In genomic region chr12:14928946-14929345, GRCh38 we compare ENCODE assay signal across 13 cellular contexts. TPM values are rescaled to one million over a fixed set of nuclear protein-coding genes. Genes with fewer than 3 reads are reported as not detected.
DNase-seq lines count a peak whose midpoint lies in the region; ATAC-seq, FAIRE-seq and TF ChIP-seq lines count a peak whose summit lies in the region.
"Had no signal": no experiment of that assay in that cellular context is flagged by ENCODE, and none has a peak within 500 bp of the region (broad histone marks: within the 10 kb centered on the region; RNA-seq: fewer than 3 reads in every experiment).

No MANE protein-coding gene starts in this region.

- H3K9me3 ChIP-seq in small intestine (ENCODE audit: control insufficient read depth, low read depth) = no peaks in the 10 kb centered on the region
- no peaks in the 10 kb centered on the region for H3K9me3 ChIP-seq in gastrocnemius medialis

- H3K4me1 Mint-ChIP-seq in nephron = peaks cover 32% of the 10 kb centered on the region
- H3K4me1 Mint-ChIP-seq: activated naive CD4-positive, alpha-beta T cell treated with anti-CD3 and anti-CD28 coated beads, Interleukin-2, amount 10 ng/mL, durations not matched to agents 7 days and 5 days had no signal

- H3K27me3 ChIP-seq in small intestine (ENCODE audit: control insufficient read depth in 2 of 2, insufficient read depth in 2 of 2, low read length in 2 of 2) (no peaks in the 10 kb centered on the region), gastrocnemius medialis (no peaks in the 10 kb centered on the region)

- FAIRE-seq in small intestine (lab: Jason Lieb, UNC) = no peak

- no peaks in the 10 kb centered on the region for H3K9me3 Mint-ChIP-seq in nephron
- H3K9me3 Mint-ChIP-seq: activated naive CD4-positive, alpha-beta T cell treated with anti-CD3 and anti-CD28 coated beads, Interleukin-2, amount 10 ng/mL, durations not matched to agents 7 days and 5 days had no signal

- H3K4me1 ChIP-seq in small intestine (ENCODE audit: control insufficient read depth in 2 of 2, insufficient read depth in 1 of 2, low read depth in 1 of 2, low read length in 1 of 2) (no peaks in the 10 kb centered on the region), gastrocnemius medialis (no peaks in the 10 kb centered on the region)
- H3K4me1 ChIP-seq: parathyroid adenoma had no signal

- H3K36me3 ChIP-seq in small intestine (ENCODE audit: control insufficient read depth in 2 of 2, insufficient read depth in 2 of 2, low read length in 2 of 2) (no peaks in the 10 kb centered on the region), gastrocnemius medialis (no peaks in the 10 kb centered on the region)

- no peak for TF ChIP-seq POLR2A in gastrocnemius medialis (IDR thresholded peaks at IDR 0.05)

- peak overlapping the region; percentile 45 to 68 (median 48) for H3K4me3 Mint-ChIP-seq in nephron
- H3K4me3 Mint-ChIP-seq: activated naive CD4-positive, alpha-beta T cell treated with anti-CD3 and anti-CD28 coated beads, Interleukin-2, amount 10 ng/mL, durations not matched to agents 7 days and 5 days had no signal

- no peak for TF ChIP-seq CTCF in nephron (IDR thresholded peaks at IDR 0.05; ENCODE audit: unreplicated experiment in 3 of 3)
- TF ChIP-seq CTCF in gastrocnemius medialis (IDR thresholded peaks at IDR 0.05 in 4 of 5, conservative IDR thresholded peaks at IDR 0.05 in 1 of 5) = no peak

- peak; percentile 89 for DNase-seq in DMS79 treated with DMSO at 0.1 percent for 48 hours (lab: John Stamatoyannopoulos, UW)
- DNase-seq in NCI-H748 treated with DMSO at 0.1 percent for 48 hours (lab: John Stamatoyannopoulos, UW) = peak; percentile 3
- DNase-seq in NCI-H345 treated with DMSO at 0.1 percent for 48 hours (lab: John Stamatoyannopoulos, UW; ENCODE audit: unreplicated experiment) = no peak
- no peak for DNase-seq in small intestine
- no peak for DNase-seq in DMS153 treated with DMSO at 0.1 percent for 48 hours (lab: John Stamatoyannopoulos, UW; ENCODE audit: unreplicated experiment)
- no peak for DNase-seq in gastrocnemius medialis
- DNase-seq: activated naive CD4-positive, alpha-beta T cell treated with anti-CD3 and anti-CD28 coated beads, Interleukin-2, amount 10 ng/mL, durations not matched to agents 7 days and 5 days; AML-193; Karpas-422; NCI-H524 had no signal

- intact Hi-C loops in gastrocnemius medialis (cut with DNase I; ENCODE audit: low total_unique reads) = no loop called here

- H3K27ac Mint-ChIP-seq in nephron = peak overlapping the region; percentile 92 to 94 (median 92)
- H3K27ac Mint-ChIP-seq: activated naive CD4-positive, alpha-beta T cell treated with anti-CD3 and anti-CD28 coated beads, Interleukin-2, amount 10 ng/mL, durations not matched to agents 7 days and 5 days had no signal

- H3K27me3 Mint-ChIP-seq in nephron (ENCODE audit: low read depth) = no peaks in the 10 kb centered on the region
- H3K27me3 Mint-ChIP-seq: activated naive CD4-positive, alpha-beta T cell treated with anti-CD3 and anti-CD28 coated beads, Interleukin-2, amount 10 ng/mL, durations not matched to agents 7 days and 5 days had no signal

- H3K4me3 ChIP-seq in small intestine (ENCODE audit: low read depth in 1 of 2, low read length in 2 of 2) (no peak overlapping the region), gastrocnemius medialis (no peak overlapping the region)

- WGBS in small intestine, 3 donors = 14 to 41% (median 27%) methylated on average over 3 of the region's 3 CpGs

- ATAC-seq in esophagus mucosa (peak; percentile 89), gastrocnemius medialis (no peak)

- H3K27ac ChIP-seq in small intestine (ENCODE audit: low read depth in 1 of 2, low read length in 1 of 2) = no peak overlapping the region
- H3K27ac ChIP-seq in gastrocnemius medialis = no peak overlapping the region
- H3K27ac ChIP-seq: parathyroid adenoma had no signal

- H3K36me3 Mint-ChIP-seq in nephron (ENCODE audit: low read depth) = no peaks in the 10 kb centered on the region

- in situ Hi-C loops in gastrocnemius medialis (cut with MboI; ENCODE audit: low sequenced_read_pairs in 4 of 4) = no loop called here

RNA-seq across cellular contexts. Expression of gene ERP27, which starts 9.4 kb away (rescaled TPM):
- total RNA-seq in esophagus mucosa (4.5 TPM), gastrocnemius medialis (under 1 TPM in 1 of 4 donors, not detected in 3; 0.42 TPM)
- under 1 TPM in 1 of 3 donors, not detected in 2; 0.12 TPM for polyA plus RNA-seq in small intestine

RNA-seq across cellular contexts. Expression of gene ARHGDIB, which starts 32.5 kb away (rescaled TPM):
- 39.0 TPM for total RNA-seq in esophagus mucosa
- polyA plus RNA-seq in small intestine = 100 to 1,000 TPM in 1 of 3 donors, 10 to 100 TPM in 2; 26.4 to 104 (median 65.9) TPM
- total RNA-seq in gastrocnemius medialis = 10 to 100 TPM; 20.6 to 88.6 (median 44.0) TPM

RNA-seq across cellular contexts. Expression of gene MGP, which starts 43.3 kb away (rescaled TPM):
- 16.7 TPM for total RNA-seq in esophagus mucosa
- polyA plus RNA-seq in small intestine = 100 to 1,000 TPM in 1 of 3 donors, 10 to 100 TPM in 2; 12.1 to 268 (median 18.9) TPM
- total RNA-seq in gastrocnemius medialis = 10 to 100 TPM; 32.4 to 67.3 (median 47.1) TPM

RNA-seq across cellular contexts. Expression of gene PDE6H, which starts 43.9 kb away (rescaled TPM):
- total RNA-seq in esophagus mucosa (not detected), gastrocnemius medialis (not detected)
- polyA plus RNA-seq in small intestine = not detected

Comparison
In these comparisons a context has a peak if more than half of its experiments do, and no peak if none do; other contexts are left out.
1. DNase-seq: peak in DMS79 treated with DMSO at 0.1 percent for 48 hours (single experiment) and NCI-H748 treated with DMSO at 0.1 percent for 48 hours (single experiment); none in NCI-H345 treated with DMSO at 0.1 percent for 48 hours (single experiment), small intestine (single experiment), DMS153 treated with DMSO at 0.1 percent for 48 hours (single experiment) and gastrocnemius medialis (0 of 2).